In the genomic region with DNA sequence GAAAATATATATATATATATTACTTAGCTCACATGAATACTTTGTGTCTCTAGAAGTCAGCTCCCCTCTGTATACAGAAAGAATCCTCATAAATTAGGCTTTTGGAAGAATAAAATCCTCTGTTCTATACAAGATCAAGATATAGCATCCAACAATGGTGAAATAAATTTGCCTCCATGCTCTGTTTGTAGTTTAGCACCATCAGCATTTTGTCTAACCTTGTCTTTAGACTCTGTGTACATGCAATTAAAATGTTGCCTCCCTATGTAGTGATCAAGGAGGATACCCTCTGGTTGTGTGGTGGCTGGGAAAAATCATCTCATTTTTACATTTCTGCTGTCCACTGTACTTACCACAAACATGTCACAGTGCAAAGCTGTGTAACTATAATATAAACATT, we compare ENCODE assay signal across 2 cellular contexts.
A peak's percentile ranks its signal among the peaks of the same experiment; 100 is the strongest.
TF ChIP-seq lines count a peak whose summit lies in the region.

No MANE protein-coding gene starts in this region.

TF ChIP-seq in HepG2, 621 proteins besides CTCF, POLR2A, EP300 and RAD21 (continued from another document):
- TF ChIP-seq, protein P1, sequence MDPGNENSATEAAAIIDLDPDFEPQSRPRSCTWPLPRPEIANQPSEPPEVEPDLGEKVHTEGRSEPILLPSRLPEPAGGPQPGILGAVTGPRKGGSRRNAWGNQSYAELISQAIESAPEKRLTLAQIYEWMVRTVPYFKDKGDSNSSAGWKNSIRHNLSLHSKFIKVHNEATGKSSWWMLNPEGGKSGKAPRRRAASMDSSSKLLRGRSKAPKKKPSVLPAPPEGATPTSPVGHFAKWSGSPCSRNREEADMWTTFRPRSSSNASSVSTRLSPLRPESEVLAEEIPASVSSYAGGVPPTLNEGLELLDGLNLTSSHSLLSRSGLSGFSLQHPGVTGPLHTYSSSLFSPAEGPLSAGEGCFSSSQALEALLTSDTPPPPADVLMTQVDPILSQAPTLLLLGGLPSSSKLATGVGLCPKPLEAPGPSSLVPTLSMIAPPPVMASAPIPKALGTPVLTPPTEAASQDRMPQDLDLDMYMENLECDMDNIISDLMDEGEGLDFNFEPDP (CRISPR knock-in tag; conservative IDR thresholded peaks at IDR 0.05), result no peak
- TF ChIP-seq ZNF207 (IDR thresholded peaks at IDR 0.05; ENCODE audit: borderline replicate concordance) (no peak), NR2F2 (IDR thresholded peaks at IDR 0.05; ENCODE audit: borderline replicate concordance, low read depth) (no peak), KMT2B (CRISPR knock-in tag; IDR thresholded peaks at IDR 0.05) (no peak), U2AF1 (optimal IDR thresholded peaks at IDR 0.05; ENCODE audit: low read depth, low read length) (no peak), ZNF530 (CRISPR knock-in tag; IDR thresholded peaks at IDR 0.05; ENCODE audit: low read depth) (no peak), MAFK (conservative IDR thresholded peaks at IDR 0.05 in 1 of 2, IDR thresholded peaks at IDR 0.05 in 1 of 2; ENCODE audit: low read length in 2 of 2) (peak; percentile 61 to 78), ZNF841 (CRISPR knock-in tag; IDR thresholded peaks at IDR 0.05; ENCODE audit: borderline replicate concordance) (no peak), FOXO1 (CRISPR knock-in tag; IDR thresholded peaks at IDR 0.05) (no peak)
- TF ChIP-seq, protein P2, sequence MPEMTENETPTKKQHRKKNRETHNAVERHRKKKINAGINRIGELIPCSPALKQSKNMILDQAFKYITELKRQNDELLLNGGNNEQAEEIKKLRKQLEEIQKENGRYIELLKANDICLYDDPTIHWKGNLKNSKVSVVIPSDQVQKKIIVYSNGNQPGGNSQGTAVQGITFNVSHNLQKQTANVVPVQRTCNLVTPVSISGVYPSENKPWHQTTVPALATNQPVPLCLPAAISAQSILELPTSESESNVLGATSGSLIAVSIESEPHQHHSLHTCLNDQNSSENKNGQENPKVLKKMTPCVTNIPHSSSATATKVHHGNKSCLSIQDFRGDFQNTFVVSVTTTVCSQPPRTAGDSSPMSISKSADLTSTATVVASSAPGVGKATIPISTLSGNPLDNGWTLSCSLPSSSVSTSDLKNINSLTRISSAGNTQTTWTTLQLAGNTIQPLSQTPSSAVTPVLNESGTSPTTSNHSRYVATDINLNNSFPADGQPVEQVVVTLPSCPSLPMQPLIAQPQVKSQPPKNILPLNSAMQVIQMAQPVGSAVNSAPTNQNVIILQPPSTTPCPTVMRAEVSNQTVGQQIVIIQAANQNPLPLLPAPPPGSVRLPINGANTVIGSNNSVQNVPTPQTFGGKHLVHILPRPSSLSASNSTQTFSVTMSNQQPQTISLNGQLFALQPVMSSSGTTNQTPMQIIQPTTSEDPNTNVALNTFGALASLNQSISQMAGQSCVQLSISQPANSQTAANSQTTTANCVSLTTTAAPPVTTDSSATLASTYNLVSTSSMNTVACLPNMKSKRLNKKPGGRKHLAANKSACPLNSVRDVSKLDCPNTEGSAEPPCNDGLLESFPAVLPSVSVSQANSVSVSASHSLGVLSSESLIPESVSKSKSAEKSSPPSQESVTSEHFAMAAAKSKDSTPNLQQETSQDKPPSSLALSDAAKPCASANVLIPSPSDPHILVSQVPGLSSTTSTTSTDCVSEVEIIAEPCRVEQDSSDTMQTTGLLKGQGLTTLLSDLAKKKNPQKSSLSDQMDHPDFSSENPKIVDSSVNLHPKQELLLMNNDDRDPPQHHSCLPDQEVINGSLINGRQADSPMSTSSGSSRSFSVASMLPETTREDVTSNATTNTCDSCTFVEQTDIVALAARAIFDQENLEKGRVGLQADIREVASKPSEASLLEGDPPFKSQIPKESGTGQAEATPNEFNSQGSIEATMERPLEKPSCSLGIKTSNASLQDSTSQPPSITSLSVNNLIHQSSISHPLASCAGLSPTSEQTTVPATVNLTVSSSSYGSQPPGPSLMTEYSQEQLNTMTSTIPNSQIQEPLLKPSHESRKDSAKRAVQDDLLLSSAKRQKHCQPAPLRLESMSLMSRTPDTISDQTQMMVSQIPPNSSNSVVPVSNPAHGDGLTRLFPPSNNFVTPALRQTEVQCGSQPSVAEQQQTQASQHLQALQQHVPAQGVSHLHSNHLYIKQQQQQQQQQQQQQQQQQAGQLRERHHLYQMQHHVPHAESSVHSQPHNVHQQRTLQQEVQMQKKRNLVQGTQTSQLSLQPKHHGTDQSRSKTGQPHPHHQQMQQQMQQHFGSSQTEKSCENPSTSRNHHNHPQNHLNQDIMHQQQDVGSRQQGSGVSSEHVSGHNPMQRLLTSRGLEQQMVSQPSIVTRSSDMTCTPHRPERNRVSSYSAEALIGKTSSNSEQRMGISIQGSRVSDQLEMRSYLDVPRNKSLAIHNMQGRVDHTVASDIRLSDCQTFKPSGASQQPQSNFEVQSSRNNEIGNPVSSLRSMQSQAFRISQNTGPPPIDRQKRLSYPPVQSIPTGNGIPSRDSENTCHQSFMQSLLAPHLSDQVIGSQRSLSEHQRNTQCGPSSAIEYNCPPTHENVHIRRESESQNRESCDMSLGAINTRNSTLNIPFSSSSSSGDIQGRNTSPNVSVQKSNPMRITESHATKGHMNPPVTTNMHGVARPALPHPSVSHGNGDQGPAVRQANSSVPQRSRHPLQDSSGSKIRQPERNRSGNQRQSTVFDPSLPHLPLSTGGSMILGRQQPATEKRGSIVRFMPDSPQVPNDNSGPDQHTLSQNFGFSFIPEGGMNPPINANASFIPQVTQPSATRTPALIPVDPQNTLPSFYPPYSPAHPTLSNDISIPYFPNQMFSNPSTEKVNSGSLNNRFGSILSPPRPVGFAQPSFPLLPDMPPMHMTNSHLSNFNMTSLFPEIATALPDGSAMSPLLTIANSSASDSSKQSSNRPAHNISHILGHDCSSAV (CRISPR knock-in tag; IDR thresholded peaks at IDR 0.05; ENCODE audit: borderline replicate concordance), result no peak
- TF ChIP-seq, protein P3, sequence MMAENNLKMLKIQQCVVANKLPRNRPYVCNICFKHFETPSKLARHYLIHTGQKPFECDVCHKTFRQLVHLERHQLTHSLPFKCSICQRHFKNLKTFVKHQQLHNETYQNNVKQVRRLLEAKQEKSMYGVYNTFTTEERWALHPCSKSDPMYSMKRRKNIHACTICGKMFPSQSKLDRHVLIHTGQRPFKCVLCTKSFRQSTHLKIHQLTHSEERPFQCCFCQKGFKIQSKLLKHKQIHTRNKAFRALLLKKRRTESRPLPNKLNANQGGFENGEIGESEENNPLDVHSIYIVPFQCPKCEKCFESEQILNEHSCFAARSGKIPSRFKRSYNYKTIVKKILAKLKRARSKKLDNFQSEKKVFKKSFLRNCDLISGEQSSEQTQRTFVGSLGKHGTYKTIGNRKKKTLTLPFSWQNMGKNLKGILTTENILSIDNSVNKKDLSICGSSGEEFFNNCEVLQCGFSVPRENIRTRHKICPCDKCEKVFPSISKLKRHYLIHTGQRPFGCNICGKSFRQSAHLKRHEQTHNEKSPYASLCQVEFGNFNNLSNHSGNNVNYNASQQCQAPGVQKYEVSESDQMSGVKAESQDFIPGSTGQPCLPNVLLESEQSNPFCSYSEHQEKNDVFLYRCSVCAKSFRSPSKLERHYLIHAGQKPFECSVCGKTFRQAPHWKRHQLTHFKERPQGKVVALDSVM (CRISPR knock-in tag; IDR thresholded peaks at IDR 0.05), result no peak
TF ChIP-seq in HepG2: peak in this region for 2.

TF ChIP-seq in K562, 482 proteins besides CTCF, POLR2A, EP300 and RAD21 (continued from another document):
- TF ChIP-seq, protein P4, sequence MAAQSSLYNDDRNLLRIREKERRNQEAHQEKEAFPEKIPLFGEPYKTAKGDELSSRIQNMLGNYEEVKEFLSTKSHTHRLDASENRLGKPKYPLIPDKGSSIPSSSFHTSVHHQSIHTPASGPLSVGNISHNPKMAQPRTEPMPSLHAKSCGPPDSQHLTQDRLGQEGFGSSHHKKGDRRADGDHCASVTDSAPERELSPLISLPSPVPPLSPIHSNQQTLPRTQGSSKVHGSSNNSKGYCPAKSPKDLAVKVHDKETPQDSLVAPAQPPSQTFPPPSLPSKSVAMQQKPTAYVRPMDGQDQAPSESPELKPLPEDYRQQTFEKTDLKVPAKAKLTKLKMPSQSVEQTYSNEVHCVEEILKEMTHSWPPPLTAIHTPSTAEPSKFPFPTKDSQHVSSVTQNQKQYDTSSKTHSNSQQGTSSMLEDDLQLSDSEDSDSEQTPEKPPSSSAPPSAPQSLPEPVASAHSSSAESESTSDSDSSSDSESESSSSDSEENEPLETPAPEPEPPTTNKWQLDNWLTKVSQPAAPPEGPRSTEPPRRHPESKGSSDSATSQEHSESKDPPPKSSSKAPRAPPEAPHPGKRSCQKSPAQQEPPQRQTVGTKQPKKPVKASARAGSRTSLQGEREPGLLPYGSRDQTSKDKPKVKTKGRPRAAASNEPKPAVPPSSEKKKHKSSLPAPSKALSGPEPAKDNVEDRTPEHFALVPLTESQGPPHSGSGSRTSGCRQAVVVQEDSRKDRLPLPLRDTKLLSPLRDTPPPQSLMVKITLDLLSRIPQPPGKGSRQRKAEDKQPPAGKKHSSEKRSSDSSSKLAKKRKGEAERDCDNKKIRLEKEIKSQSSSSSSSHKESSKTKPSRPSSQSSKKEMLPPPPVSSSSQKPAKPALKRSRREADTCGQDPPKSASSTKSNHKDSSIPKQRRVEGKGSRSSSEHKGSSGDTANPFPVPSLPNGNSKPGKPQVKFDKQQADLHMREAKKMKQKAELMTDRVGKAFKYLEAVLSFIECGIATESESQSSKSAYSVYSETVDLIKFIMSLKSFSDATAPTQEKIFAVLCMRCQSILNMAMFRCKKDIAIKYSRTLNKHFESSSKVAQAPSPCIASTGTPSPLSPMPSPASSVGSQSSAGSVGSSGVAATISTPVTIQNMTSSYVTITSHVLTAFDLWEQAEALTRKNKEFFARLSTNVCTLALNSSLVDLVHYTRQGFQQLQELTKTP (IDR thresholded peaks at IDR 0.05; ENCODE audit: low read depth in 1 of 2, partially characterized antibody in 2 of 2), result no peak
- TF ChIP-seq NRF1 (conservative IDR thresholded peaks at IDR 0.05 in 1 of 2, IDR thresholded peaks at IDR 0.05 in 1 of 2), result no peak
- TF ChIP-seq, protein P5, sequence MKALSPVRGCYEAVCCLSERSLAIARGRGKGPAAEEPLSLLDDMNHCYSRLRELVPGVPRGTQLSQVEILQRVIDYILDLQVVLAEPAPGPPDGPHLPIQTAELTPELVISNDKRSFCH (CRISPR knock-in tag; IDR thresholded peaks at IDR 0.05), result no peak
- TF ChIP-seq, protein P5 (tag; IDR thresholded peaks at IDR 0.05), result no peak
- TF ChIP-seq ZNF316 (IDR thresholded peaks at IDR 0.05), result peak; percentile 36; the same call in 1 of the 2 replicates
- no peak for TF ChIP-seq EZH2 (IDR thresholded peaks at IDR 0.05; ENCODE audit: borderline replicate concordance, low read depth, low read length)
